1 cellular context compared by ENCODE assay signal in the genomic region with DNA sequence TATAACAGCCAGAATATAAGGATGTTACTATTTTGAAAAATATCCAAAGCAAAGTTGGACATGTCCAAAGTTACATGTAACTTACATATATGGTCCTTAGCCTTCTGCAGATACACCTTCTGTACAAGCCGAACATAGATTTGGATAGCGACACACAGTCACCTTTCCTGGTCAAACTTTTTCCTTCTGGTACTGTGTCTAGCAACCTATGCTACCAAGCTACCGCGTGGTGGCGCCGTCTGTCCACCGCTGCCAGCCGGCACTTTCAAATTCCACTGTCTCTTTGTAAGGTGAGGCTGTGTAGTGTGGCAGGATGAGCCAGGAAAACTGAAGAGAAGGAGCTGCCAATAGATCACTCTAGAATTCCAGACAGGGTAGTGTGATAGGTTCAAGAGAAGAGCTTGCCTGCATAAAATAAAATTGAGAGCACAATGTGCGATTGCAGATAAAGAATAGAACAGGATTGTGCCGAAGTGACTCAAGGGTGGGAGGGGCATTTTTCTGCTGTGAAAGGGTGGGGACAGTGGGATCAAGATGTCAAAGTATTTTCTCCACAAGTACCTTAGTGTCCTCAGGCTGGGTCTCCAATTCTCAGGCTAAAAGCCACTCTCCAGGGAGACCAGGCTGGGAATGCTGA.
A peak's percentile ranks its signal among the peaks of the same experiment; 100 is the strongest.
TF ChIP-seq lines count a peak whose summit lies in the region.

No MANE protein-coding gene starts in this region.

TF ChIP-seq in HepG2, 621 proteins besides CTCF, POLR2A, EP300 and RAD21 (continued from another document and continues in another):
- TF ChIP-seq, protein P1, sequence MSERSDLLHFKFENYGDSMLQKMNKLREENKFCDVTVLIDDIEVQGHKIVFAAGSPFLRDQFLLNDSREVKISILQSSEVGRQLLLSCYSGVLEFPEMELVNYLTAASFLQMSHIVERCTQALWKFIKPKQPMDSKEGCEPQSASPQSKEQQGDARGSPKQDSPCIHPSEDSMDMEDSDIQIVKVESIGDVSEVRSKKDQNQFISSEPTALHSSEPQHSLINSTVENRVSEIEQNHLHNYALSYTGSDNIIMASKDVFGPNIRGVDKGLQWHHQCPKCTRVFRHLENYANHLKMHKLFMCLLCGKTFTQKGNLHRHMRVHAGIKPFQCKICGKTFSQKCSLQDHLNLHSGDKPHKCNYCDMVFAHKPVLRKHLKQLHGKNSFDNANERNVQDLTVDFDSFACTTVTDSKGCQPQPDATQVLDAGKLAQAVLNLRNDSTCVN (CRISPR knock-in tag; IDR thresholded peaks at IDR 0.05; ENCODE audit: borderline replicate concordance), result no peak; the same call in 1 of the 2 replicates
- TF ChIP-seq, protein P2, sequence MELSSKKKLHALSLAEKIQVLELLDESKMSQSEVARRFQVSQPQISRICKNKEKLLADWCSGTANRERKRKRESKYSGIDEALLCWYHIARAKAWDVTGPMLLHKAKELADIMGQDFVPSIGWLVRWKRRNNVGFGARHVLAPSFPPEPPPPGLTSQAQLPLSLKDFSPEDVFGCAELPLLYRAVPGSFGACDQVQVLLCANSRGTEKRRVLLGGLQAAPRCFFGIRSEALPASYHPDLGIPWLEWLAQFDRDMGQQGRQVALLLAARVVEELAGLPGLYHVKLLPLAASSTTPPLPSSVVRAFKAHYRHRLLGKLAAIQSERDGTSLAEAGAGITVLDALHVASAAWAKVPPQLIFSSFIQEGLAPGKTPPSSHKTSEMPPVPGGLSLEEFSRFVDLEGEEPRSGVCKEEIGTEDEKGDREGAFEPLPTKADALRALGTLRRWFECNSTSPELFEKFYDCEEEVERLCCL (CRISPR knock-in tag; IDR thresholded peaks at IDR 0.05; ENCODE audit: borderline replicate concordance), result no peak
- TF ChIP-seq MAFG (CRISPR knock-in tag; IDR thresholded peaks at IDR 0.05) (no peak), ZNF660 (CRISPR knock-in tag; IDR thresholded peaks at IDR 0.05; ENCODE audit: borderline replicate concordance, low read depth) (no peak), SP5 (CRISPR knock-in tag; IDR thresholded peaks at IDR 0.05; ENCODE audit: borderline replicate concordance, low read depth) (no peak), ZFP36L2 (CRISPR knock-in tag; IDR thresholded peaks at IDR 0.05) (no peak), DR1 (CRISPR knock-in tag; IDR thresholded peaks at IDR 0.05) (no peak), RBM22 (optimal IDR thresholded peaks at IDR 0.05; ENCODE audit: low read length) (no peak), MTA3 (CRISPR knock-in tag; IDR thresholded peaks at IDR 0.05) (no peak), NFE2L2 (IDR thresholded peaks at IDR 0.05; ENCODE audit: low read length) (no peak), ZNF24 (IDR thresholded peaks at IDR 0.05) (no peak), DPF2 (CRISPR knock-in tag; IDR thresholded peaks at IDR 0.05; ENCODE audit: borderline replicate concordance, low read depth) (no peak), SNAI1 (CRISPR knock-in tag; IDR thresholded peaks at IDR 0.05; ENCODE audit: borderline replicate concordance) (no peak), NONO (IDR thresholded peaks at IDR 0.05) (no peak), NONO (CRISPR knock-in tag; conservative IDR thresholded peaks at IDR 0.05) (peak; percentile 27; the same call in 1 of the 2 replicates), ZNF567 (CRISPR knock-in tag; IDR thresholded peaks at IDR 0.05; ENCODE audit: borderline replicate concordance) (no peak), ZNF12 (CRISPR knock-in tag; IDR thresholded peaks at IDR 0.05) (no peak), ZNF333 (CRISPR knock-in tag; IDR thresholded peaks at IDR 0.05; ENCODE audit: borderline replicate concordance) (no peak), ZNF616 (CRISPR knock-in tag; IDR thresholded peaks at IDR 0.05; ENCODE audit: low read depth) (no peak), TEAD3 (CRISPR knock-in tag; optimal IDR thresholded peaks at IDR 0.05; ENCODE audit: borderline replicate concordance) (peak; percentile 65), ZBTB20 (CRISPR knock-in tag; IDR thresholded peaks at IDR 0.05; ENCODE audit: borderline replicate concordance, low read depth) (0 out of 2 replicates have a peak, but pooled peaks have one; percentile 23), AGO2 (optimal IDR thresholded peaks at IDR 0.05; ENCODE audit: low read depth, low read length) (no peak), ZNF615 (CRISPR knock-in tag; IDR thresholded peaks at IDR 0.05; ENCODE audit: borderline replicate concordance) (no peak), MIXL1 (CRISPR knock-in tag; IDR thresholded peaks at IDR 0.05) (0 out of 2 replicates have a peak, but pooled peaks have one; percentile 76), ZNF674 (CRISPR knock-in tag; IDR thresholded peaks at IDR 0.05; ENCODE audit: low read depth) (no peak), NFKBIZ (CRISPR knock-in tag; IDR thresholded peaks at IDR 0.05) (0 out of 2 replicates have a peak, but pooled peaks have one; percentile 37), ZNF510 (CRISPR knock-in tag; IDR thresholded peaks at IDR 0.05; ENCODE audit: low read depth) (no peak), ZZZ3 (CRISPR knock-in tag; IDR thresholded peaks at IDR 0.05; ENCODE audit: borderline replicate concordance) (no peak), AKAP8 (CRISPR knock-in tag; IDR thresholded peaks at IDR 0.05) (no peak), KDM1A (CRISPR knock-in tag; IDR thresholded peaks at IDR 0.05) (no peak), ZNF282 (IDR thresholded peaks at IDR 0.05; ENCODE audit: partially characterized antibody) (no peak), ARHGAP35 (CRISPR knock-in tag; IDR thresholded peaks at IDR 0.05; ENCODE audit: borderline replicate concordance) (no peak), ZNF879 (CRISPR knock-in tag; IDR thresholded peaks at IDR 0.05) (no peak)
- TF ChIP-seq, protein P3, sequence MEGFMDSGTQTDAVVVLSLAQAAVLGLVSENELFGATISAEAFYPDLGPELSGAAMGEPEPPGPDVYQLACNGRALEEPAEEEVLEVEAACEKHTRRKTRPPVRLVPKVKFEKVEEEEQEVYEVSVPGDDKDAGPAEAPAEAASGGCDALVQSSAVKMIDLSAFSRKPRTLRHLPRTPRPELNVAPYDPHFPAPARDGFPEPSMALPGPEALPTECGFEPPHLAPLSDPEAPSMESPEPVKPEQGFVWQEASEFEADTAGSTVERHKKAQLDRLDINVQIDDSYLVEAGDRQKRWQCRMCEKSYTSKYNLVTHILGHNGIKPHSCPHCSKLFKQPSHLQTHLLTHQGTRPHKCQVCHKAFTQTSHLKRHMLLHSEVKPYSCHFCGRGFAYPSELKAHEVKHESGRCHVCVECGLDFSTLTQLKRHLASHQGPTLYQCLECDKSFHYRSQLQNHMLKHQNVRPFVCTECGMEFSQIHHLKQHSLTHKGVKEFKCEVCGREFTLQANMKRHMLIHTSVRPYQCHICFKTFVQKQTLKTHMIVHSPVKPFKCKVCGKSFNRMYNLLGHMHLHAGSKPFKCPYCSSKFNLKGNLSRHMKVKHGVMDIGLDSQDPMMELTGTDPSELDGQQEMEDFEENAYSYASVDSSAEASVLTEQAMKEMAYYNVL (CRISPR knock-in tag; IDR thresholded peaks at IDR 0.05; ENCODE audit: borderline replicate concordance), result no peak
- TF ChIP-seq, protein P4, sequence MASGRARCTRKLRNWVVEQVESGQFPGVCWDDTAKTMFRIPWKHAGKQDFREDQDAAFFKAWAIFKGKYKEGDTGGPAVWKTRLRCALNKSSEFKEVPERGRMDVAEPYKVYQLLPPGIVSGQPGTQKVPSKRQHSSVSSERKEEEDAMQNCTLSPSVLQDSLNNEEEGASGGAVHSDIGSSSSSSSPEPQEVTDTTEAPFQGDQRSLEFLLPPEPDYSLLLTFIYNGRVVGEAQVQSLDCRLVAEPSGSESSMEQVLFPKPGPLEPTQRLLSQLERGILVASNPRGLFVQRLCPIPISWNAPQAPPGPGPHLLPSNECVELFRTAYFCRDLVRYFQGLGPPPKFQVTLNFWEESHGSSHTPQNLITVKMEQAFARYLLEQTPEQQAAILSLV (CRISPR knock-in tag; IDR thresholded peaks at IDR 0.05; ENCODE audit: borderline replicate concordance), result no peak
- TF ChIP-seq, protein P5, sequence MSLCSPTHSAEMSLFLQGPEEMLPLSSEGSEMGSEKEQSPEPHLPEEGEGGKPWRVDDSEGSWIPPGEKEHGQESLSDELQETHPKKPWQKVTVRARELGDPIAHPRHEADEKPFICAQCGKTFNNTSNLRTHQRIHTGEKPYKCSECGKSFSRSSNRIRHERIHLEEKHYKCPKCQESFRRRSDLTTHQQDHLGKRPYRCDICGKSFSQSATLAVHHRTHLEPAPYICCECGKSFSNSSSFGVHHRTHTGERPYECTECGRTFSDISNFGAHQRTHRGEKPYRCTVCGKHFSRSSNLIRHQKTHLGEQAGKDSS (CRISPR knock-in tag; IDR thresholded peaks at IDR 0.05; ENCODE audit: borderline replicate concordance, low read depth), result no peak
- TF ChIP-seq, protein P6, sequence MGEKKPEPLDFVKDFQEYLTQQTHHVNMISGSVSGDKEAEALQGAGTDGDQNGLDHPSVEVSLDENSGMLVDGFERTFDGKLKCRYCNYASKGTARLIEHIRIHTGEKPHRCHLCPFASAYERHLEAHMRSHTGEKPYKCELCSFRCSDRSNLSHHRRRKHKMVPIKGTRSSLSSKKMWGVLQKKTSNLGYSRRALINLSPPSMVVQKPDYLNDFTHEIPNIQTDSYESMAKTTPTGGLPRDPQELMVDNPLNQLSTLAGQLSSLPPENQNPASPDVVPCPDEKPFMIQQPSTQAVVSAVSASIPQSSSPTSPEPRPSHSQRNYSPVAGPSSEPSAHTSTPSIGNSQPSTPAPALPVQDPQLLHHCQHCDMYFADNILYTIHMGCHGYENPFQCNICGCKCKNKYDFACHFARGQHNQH (CRISPR knock-in tag; IDR thresholded peaks at IDR 0.05), result peak; percentile 63; the same call in 1 of the 2 replicates
- TF ChIP-seq, protein P7, sequence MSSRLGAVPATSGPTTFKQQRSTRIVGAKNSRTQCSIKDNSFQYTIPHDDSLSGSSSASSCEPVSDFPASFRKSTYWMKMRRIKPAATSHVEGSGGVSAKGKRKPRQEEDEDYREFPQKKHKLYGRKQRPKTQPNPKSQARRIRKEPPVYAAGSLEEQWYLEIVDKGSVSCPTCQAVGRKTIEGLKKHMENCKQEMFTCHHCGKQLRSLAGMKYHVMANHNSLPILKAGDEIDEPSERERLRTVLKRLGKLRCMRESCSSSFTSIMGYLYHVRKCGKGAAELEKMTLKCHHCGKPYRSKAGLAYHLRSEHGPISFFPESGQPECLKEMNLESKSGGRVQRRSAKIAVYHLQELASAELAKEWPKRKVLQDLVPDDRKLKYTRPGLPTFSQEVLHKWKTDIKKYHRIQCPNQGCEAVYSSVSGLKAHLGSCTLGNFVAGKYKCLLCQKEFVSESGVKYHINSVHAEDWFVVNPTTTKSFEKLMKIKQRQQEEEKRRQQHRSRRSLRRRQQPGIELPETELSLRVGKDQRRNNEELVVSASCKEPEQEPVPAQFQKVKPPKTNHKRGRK (CRISPR knock-in tag; IDR thresholded peaks at IDR 0.05), result no peak
- TF ChIP-seq, protein P8, sequence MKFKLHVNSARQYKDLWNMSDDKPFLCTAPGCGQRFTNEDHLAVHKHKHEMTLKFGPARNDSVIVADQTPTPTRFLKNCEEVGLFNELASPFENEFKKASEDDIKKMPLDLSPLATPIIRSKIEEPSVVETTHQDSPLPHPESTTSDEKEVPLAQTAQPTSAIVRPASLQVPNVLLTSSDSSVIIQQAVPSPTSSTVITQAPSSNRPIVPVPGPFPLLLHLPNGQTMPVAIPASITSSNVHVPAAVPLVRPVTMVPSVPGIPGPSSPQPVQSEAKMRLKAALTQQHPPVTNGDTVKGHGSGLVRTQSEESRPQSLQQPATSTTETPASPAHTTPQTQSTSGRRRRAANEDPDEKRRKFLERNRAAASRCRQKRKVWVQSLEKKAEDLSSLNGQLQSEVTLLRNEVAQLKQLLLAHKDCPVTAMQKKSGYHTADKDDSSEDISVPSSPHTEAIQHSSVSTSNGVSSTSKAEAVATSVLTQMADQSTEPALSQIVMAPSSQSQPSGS (CRISPR knock-in tag; IDR thresholded peaks at IDR 0.05), result peak; percentile 58; the same call in 1 of the 2 replicates
- TF ChIP-seq, protein P9, sequence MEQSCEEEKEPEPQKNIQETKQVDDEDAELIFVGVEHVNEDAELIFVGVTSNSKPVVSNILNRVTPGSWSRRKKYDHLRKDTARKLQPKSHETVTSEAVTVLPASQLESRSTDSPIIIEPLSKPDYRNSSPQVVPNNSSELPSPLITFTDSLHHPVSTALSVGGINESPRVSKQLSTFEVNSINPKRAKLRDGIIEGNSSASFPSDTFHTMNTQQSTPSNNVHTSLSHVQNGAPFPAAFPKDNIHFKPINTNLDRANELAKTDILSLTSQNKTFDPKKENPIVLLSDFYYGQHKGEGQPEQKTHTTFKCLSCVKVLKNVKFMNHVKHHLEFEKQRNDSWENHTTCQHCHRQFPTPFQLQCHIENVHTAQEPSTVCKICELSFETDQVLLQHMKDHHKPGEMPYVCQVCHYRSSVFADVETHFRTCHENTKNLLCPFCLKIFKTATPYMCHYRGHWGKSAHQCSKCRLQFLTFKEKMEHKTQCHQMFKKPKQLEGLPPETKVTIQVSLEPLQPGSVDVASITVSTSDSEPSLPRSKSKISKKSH (CRISPR knock-in tag; IDR thresholded peaks at IDR 0.05; ENCODE audit: borderline replicate concordance), result no peak
- TF ChIP-seq, protein P10, sequence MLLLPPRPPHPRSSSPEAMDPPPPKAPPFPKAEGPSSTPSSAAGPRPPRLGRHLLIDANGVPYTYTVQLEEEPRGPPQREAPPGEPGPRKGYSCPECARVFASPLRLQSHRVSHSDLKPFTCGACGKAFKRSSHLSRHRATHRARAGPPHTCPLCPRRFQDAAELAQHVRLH (CRISPR knock-in tag; IDR thresholded peaks at IDR 0.05; ENCODE audit: borderline replicate concordance, low read depth), result peak; percentile 86
- TF ChIP-seq, protein P11, sequence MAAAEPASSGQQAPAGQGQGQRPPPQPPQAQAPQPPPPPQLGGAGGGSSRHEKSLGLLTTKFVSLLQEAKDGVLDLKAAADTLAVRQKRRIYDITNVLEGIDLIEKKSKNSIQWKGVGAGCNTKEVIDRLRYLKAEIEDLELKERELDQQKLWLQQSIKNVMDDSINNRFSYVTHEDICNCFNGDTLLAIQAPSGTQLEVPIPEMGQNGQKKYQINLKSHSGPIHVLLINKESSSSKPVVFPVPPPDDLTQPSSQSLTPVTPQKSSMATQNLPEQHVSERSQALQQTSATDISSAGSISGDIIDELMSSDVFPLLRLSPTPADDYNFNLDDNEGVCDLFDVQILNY (CRISPR knock-in tag; conservative IDR thresholded peaks at IDR 0.05), result no peak
- TF ChIP-seq, protein P12, sequence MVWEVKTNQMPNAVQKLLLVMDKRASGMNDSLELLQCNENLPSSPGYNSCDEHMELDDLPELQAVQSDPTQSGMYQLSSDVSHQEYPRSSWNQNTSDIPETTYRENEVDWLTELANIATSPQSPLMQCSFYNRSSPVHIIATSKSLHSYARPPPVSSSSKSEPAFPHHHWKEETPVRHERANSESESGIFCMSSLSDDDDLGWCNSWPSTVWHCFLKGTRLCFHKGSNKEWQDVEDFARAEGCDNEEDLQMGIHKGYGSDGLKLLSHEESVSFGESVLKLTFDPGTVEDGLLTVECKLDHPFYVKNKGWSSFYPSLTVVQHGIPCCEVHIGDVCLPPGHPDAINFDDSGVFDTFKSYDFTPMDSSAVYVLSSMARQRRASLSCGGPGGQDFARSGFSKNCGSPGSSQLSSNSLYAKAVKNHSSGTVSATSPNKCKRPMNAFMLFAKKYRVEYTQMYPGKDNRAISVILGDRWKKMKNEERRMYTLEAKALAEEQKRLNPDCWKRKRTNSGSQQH (CRISPR knock-in tag; IDR thresholded peaks at IDR 0.05; ENCODE audit: low read depth), result no peak
